ENCODE assay signal across 25 cellular contexts in genomic region chrX:131955099-131955777, GRCh38.
DNase-seq lines count a peak whose midpoint lies in the region; ATAC-seq, FAIRE-seq and TF ChIP-seq lines count a peak whose summit lies in the region.
"Had no signal": no experiment of that assay in that cellular context is flagged by ENCODE, and none has a peak within 500 bp of the region (broad histone marks: within the 10 kb centered on the region; RNA-seq: fewer than 3 reads in every experiment).

No MANE protein-coding gene starts in this region.

- H3K27ac ChIP-seq in K562 (ENCODE audit: extremely low read depth, low read depth, low read length), result no peak overlapping the region
- no peak overlapping the region for H3K27ac ChIP-seq in tibial artery
- H3K27ac ChIP-seq: breast epithelium, left lung, prostate gland, sigmoid colon had no signal

- H3K9me3 ChIP-seq in K562 (replicated peaks; ENCODE audit: control insufficient read depth, insufficient read depth, low read depth, low read length) (no peaks in the 10 kb centered on the region), tibial artery (no peaks in the 10 kb centered on the region)
- H3K9me3 ChIP-seq: breast epithelium, left lung, prostate gland, sigmoid colon had no signal

- peaks cover 0 to 34% of the 10 kb centered on the region in 2 donors for H3K27me3 Mint-ChIP-seq in T-cell
- H3K27me3 Mint-ChIP-seq: activated CD8-positive, alpha-beta T cell treated with anti-CD3 and anti-CD28 coated beads for 36 hours; CD4-positive, alpha-beta T cell; stimulated activated naive CD8-positive, alpha-beta T cell treated with anti-CD3 and anti-CD28 coated beads, Interleukin-15, Interleukin-2, amounts not matched to agents 100 ng/mL and 50 ng/mL, for 24 hours had no signal

- H3K4me1 ChIP-seq in K562 (replicated peaks in 1 of 2; ENCODE audit: control insufficient read depth in 2 of 2, insufficient read depth in 2 of 2, low read length in 2 of 2), result peaks cover 0 to 2% of the 10 kb centered on the region in 2 experiments; a peak in 1 of 5 replicates
- no peaks in the 10 kb centered on the region for H3K4me1 ChIP-seq in tibial artery
- H3K4me1 ChIP-seq: breast epithelium, left lung, prostate gland, sigmoid colon had no signal

- H3K9me1 ChIP-seq in K562 (ENCODE audit: control insufficient read depth, insufficient read depth, low read length), result no peaks in the 10 kb centered on the region

- TF ChIP-seq CTCF in K562 (IDR thresholded peaks at IDR 0.05 in 2 of 3, conservative IDR thresholded peaks at IDR 0.05 in 1 of 3; ENCODE audit: insufficient read depth in 2 of 3, low read depth in 1 of 3, low read length in 3 of 3) (no peak), tibial artery (IDR thresholded peaks at IDR 0.05) (no peak)

- WGBS in K562 (ENCODE audit: insufficient coverage, low coverage, missing lambda C conversion rate), result 21% methylated on average over 2 of the region's 2 CpGs

- peaks cover 0 to 6% (median 0%) of the 10 kb centered on the region in 3 donors for H3K4me1 Mint-ChIP-seq in T-cell

- DNase-seq in K562 (ENCODE audit: extremely low read depth in 1 of 4, low spot score in 3 of 4), result no peak
- DNase-seq in SKM-1 (lab: John Stamatoyannopoulos, UW; ENCODE audit: unreplicated experiment), result no peak
- DNase-seq in T-cell, result no peak
- no peak for DNase-seq in A172 (ENCODE audit: low spot score)
- DNase-seq in tibial artery, result no peak
- DNase-seq: activated CD8-positive, alpha-beta T cell treated with anti-CD3 and anti-CD28 coated beads for 36 hours; activated naive CD4-positive, alpha-beta T cell treated with anti-CD3 and anti-CD28 coated beads for 36 hours; activated T-cell treated with anti-CD3 and anti-CD28 coated beads, Interleukin-2, amount 50 U/mL, for 1 hour; amygdala; CD4-positive, alpha-beta T cell; effector CD4-positive, alpha-beta T cell; EL; left lung; NCI-H446 treated with DMSO at 0.1 percent for 48 hours; sigmoid colon; stimulated activated CD4-positive, alpha-beta T cell treated with anti-CD3 and anti-CD28 coated beads, Interleukin-15, amount 100 ng/mL, for 24 hours had no signal

- H4K20me1 ChIP-seq in K562 (replicated peaks; ENCODE audit: control insufficient read depth, insufficient read depth, low read length), result no peaks in the 10 kb centered on the region

- no peak overlapping the region for H3K4me3 Mint-ChIP-seq in T-cell
- H3K4me3 Mint-ChIP-seq: activated CD8-positive, alpha-beta T cell treated with anti-CD3 and anti-CD28 coated beads for 36 hours; activated naive CD4-positive, alpha-beta T cell treated with anti-CD3 and anti-CD28 coated beads for 36 hours; CD4-positive, alpha-beta T cell; stimulated activated naive CD8-positive, alpha-beta T cell treated with anti-CD3 and anti-CD28 coated beads, Interleukin-15, Interleukin-2, amounts not matched to agents 100 ng/mL and 50 ng/mL, for 24 hours; T-helper 1 cell treated with Interleukin-12 subunit alpha and Interleukin-12 subunit beta and Interleukin-4 antibody, amounts not matched to agents 30 μg/mL and 1 μg/mL, for 36 hours had no signal

- H3K9me3 Mint-ChIP-seq in T-cell, result no peaks in the 10 kb centered on the region
- H3K9me3 Mint-ChIP-seq: activated CD8-positive, alpha-beta T cell treated with anti-CD3 and anti-CD28 coated beads for 36 hours; activated naive CD4-positive, alpha-beta T cell treated with anti-CD3 and anti-CD28 coated beads for 36 hours; CD4-positive, alpha-beta T cell; stimulated activated naive CD8-positive, alpha-beta T cell treated with anti-CD3 and anti-CD28 coated beads, Interleukin-15, Interleukin-2, amounts not matched to agents 100 ng/mL and 50 ng/mL, for 24 hours; T-helper 1 cell treated with Interleukin-12 subunit alpha and Interleukin-12 subunit beta and Interleukin-4 antibody, amounts not matched to agents 30 μg/mL and 1 μg/mL, for 36 hours had no signal

- POLR2A ChIA-PET in K562 (lab: Yijun Ruan, JAX) (interaction anchor here (0.7 kb wide), 1 partner anchor 27 kb away, joined by 3 read pairs; no protein-coding TSS in a partner anchor), T-cell (lab: Charles Lee) (no interaction called here)

- H2AFZ ChIP-seq in K562 (ENCODE audit: low read depth, low read length), result 0 out of 2 replicates have a peak overlapping the region, but pooled peaks have one; percentile 16

- intact Hi-C loops in K562 (cut with micrococcal nuclease) (no loop called here), tibial artery (cut with DNase I; ENCODE audit: low total_unique reads) (no loop called here)

- TF ChIP-seq EP300 in K562 (IDR thresholded peaks at IDR 0.05; ENCODE audit: low read length), result no peak

- no peaks in the 10 kb centered on the region for H3K36me3 Mint-ChIP-seq in T-cell

- H3K27me3 ChIP-seq in K562 (ENCODE audit: control insufficient read depth in 2 of 2, insufficient read depth in 2 of 2, low read length in 2 of 2) (no peaks in the 10 kb centered on the region), tibial artery (no peaks in the 10 kb centered on the region)
- H3K27me3 ChIP-seq: sigmoid colon had no signal

- BruUV-seq in K562 (replicated peaks; lab: Mats Ljungman, UMichigan), result no TSS peak

- CTCF ChIA-PET in K562 (lab: Yijun Ruan, JAX; ENCODE audit: low intra/inter-chr PET ratio) (no interaction called here), T-cell (lab: Charles Lee) (no interaction called here)

- ATAC-seq in GM18519 (IDR thresholded peaks at IDR 0.05; ENCODE audit: low FRiP score, unreplicated experiment) (peak; percentile 61), GM21723 (IDR thresholded peaks at IDR 0.05; ENCODE audit: unreplicated experiment) (peak; percentile 96), HG03097 (IDR thresholded peaks at IDR 0.05; ENCODE audit: low FRiP score, unreplicated experiment) (peak; percentile 91), K562 (no peak), T-cell (replicated peaks in 1 of 4) (no peak)
- ATAC-seq: activated CD4-positive, CD25-positive, alpha-beta regulatory T cell treated with anti-CD3 and anti-CD28 coated beads, Interleukin-2, amount 50 U/mL, for 24 hours; activated CD8-positive, alpha-beta T cell treated with anti-CD3 and anti-CD28 coated beads for 36 hours; left lung had no signal

- H3K4me2 ChIP-seq in K562 (ENCODE audit: insufficient read depth, low read length), result no peak overlapping the region

- FAIRE-seq in K562 (lab: Jason Lieb, UNC), result no peak
- FAIRE-seq: TTC549 had no signal

- TF ChIP-seq POLR2A in K562 (conservative IDR thresholded peaks at IDR 0.05), result no peak

- TF ChIP-seq RAD21 in K562 (CRISPR knock-in tag; conservative IDR thresholded peaks at IDR 0.05 in 1 of 2, IDR thresholded peaks at IDR 0.05 in 1 of 2), result no peak

- H3K36me3 ChIP-seq in K562 (ENCODE audit: control insufficient read depth, insufficient read depth, low read length) (no peaks in the 10 kb centered on the region), tibial artery (no peaks in the 10 kb centered on the region)
- H3K36me3 ChIP-seq: breast epithelium, left lung, prostate gland, sigmoid colon had no signal

- in situ Hi-C loops in K562 (cut with MboI), result no loop called here

- no peak overlapping the region for H3K27ac Mint-ChIP-seq in T-cell
- H3K27ac Mint-ChIP-seq: activated CD8-positive, alpha-beta T cell treated with anti-CD3 and anti-CD28 coated beads for 36 hours; activated naive CD4-positive, alpha-beta T cell treated with anti-CD3 and anti-CD28 coated beads for 36 hours; CD4-positive, alpha-beta T cell; stimulated activated naive CD8-positive, alpha-beta T cell treated with anti-CD3 and anti-CD28 coated beads, Interleukin-15, Interleukin-2, amounts not matched to agents 100 ng/mL and 50 ng/mL, for 24 hours; T-helper 1 cell treated with Interleukin-12 subunit alpha and Interleukin-12 subunit beta and Interleukin-4 antibody, amounts not matched to agents 30 μg/mL and 1 μg/mL, for 36 hours had no signal

- H3K4me3 ChIP-seq in K562 (no peak overlapping the region), tibial artery (no peak overlapping the region)
- H3K4me3 ChIP-seq: breast epithelium, left lung, prostate gland, sigmoid colon had no signal

- H3K9ac ChIP-seq in K562 (ENCODE audit: insufficient read depth in 1 of 2, low read depth in 2 of 2, low read length in 2 of 2), result no peak overlapping the region

- H3K79me2 ChIP-seq in K562 (ENCODE audit: control insufficient read depth, insufficient read depth, low read length), result no peaks in the 10 kb centered on the region

TF ChIP-seq in K562, 482 proteins besides CTCF, POLR2A, EP300 and RAD21:
- TF ChIP-seq PRMT5 (CRISPR knock-in tag; IDR thresholded peaks at IDR 0.05), result no peak
- TF ChIP-seq ZNF511 (CRISPR knock-in tag; IDR thresholded peaks at IDR 0.05), result no peak
- no peak for TF ChIP-seq ZNF280A (IDR thresholded peaks at IDR 0.05; ENCODE audit: low read depth, partially characterized antibody)
- no peak for TF ChIP-seq ZNF253 (CRISPR knock-in tag; conservative IDR thresholded peaks at IDR 0.05)
- TF ChIP-seq L3MBTL2 (IDR thresholded peaks at IDR 0.05), result no peak
- no peak for TF ChIP-seq PML (IDR thresholded peaks at IDR 0.05; ENCODE audit: low read length)
- TF ChIP-seq ATF4 (CRISPR knock-in tag; IDR thresholded peaks at IDR 0.05), result no peak
- TF ChIP-seq RBFOX2 (IDR thresholded peaks at IDR 0.05; ENCODE audit: low read depth, low read length), result no peak
- TF ChIP-seq CBX1 (IDR thresholded peaks at IDR 0.05; ENCODE audit: low read depth), result no peak
- TF ChIP-seq ZNF184 (CRISPR knock-in tag; IDR thresholded peaks at IDR 0.05), result no peak
TF ChIP-seq in K562: peak in this region for 0.

Comparison
In these comparisons a context has a peak if more than half of its experiments do, and no peak if none do; other contexts are left out.
1. ATAC-seq: peak in GM18519 (single experiment), GM21723 (single experiment) and HG03097 (single experiment); none in K562 (single experiment) and T-cell (0 of 4).